Comparison of ENCODE assay signal across 8 cellular contexts in genomic region chr11:124514661-124515060, GRCh38. TPM values are rescaled to one million over a fixed set of nuclear protein-coding genes. Genes with fewer than 3 reads are reported as not detected.
"Had no signal": no experiment of that assay in that cellular context is flagged by ENCODE, and none has a peak within 500 bp of the region (broad histone marks: within the 10 kb centered on the region; RNA-seq: fewer than 3 reads in every experiment).

No MANE protein-coding gene starts in this region.

RNA-seq across cellular contexts. Expression of gene OR8B12, which starts 28.8 kb away (rescaled TPM):
- total RNA-seq: activated CD4-positive, alpha-beta memory T cell treated with anti-CD3 and anti-CD28 coated beads, Interleukin-2, amount 10 ng/mL, durations not matched to agents 7 days and 5 days; activated CD8-positive, alpha-beta memory T cell treated with anti-CD3 and anti-CD28 coated beads, Interleukin-2, amount 10 ng/mL, durations not matched to agents 7 days and 5 days; bronchial epithelial cell; LHCN-M2; OCI-LY7; SJSA1; T-helper 1 cell treated with Interleukin-12 subunit alpha and Interleukin-12 subunit beta and Interleukin-4 antibody, amounts not matched to agents 30 ng/mL and 1 ng/mL, for 36 hours; T-helper 2 cell treated with Interferon-gamma antibody and Interleukin-4, amounts not matched to agents 100 ng/mL and 5 ng/mL, for 36 hours had no signal

RNA-seq across cellular contexts. Expression of gene OR8A1, which starts 55.1 kb away (rescaled TPM):
- total RNA-seq: activated CD4-positive, alpha-beta memory T cell treated with anti-CD3 and anti-CD28 coated beads, Interleukin-2, amount 10 ng/mL, durations not matched to agents 7 days and 5 days; activated CD8-positive, alpha-beta memory T cell treated with anti-CD3 and anti-CD28 coated beads, Interleukin-2, amount 10 ng/mL, durations not matched to agents 7 days and 5 days; bronchial epithelial cell; LHCN-M2; OCI-LY7; SJSA1; T-helper 1 cell treated with Interleukin-12 subunit alpha and Interleukin-12 subunit beta and Interleukin-4 antibody, amounts not matched to agents 30 ng/mL and 1 ng/mL, for 36 hours; T-helper 2 cell treated with Interferon-gamma antibody and Interleukin-4, amounts not matched to agents 100 ng/mL and 5 ng/mL, for 36 hours had no signal
